Comparison of ENCODE assay signal across 22 cellular contexts in genomic region chr11:72824020-72824419, GRCh38. TPM values are rescaled to one million over a fixed set of nuclear protein-coding genes. Genes with fewer than 3 reads are reported as not detected.
DNase-seq lines count a peak whose midpoint lies in the region; ATAC-seq and TF ChIP-seq lines count a peak whose summit lies in the region.
"Had no signal": no experiment of that assay in that cellular context is flagged by ENCODE, and none has a peak within 500 bp of the region (broad histone marks: within the 10 kb centered on the region; RNA-seq: fewer than 3 reads in every experiment).

No MANE protein-coding gene starts in this region.

- H3K4me3 ChIP-seq in OCI-LY3 (ENCODE audit: low read length) (no peak overlapping the region), hepatocyte (no peak overlapping the region), heart right ventricle (no peak overlapping the region)
- H3K4me3 ChIP-seq: lung, skin epidermis, uterus had no signal

- H3K27me3 Mint-ChIP-seq in activated CD8-positive, alpha-beta T cell treated with anti-CD3 and anti-CD28 coated beads, Interleukin-2, amount 10 ng/mL, durations not matched to agents 7 days and 5 days (ENCODE audit: low read depth), result no peaks in the 10 kb centered on the region
- no peaks in the 10 kb centered on the region for H3K27me3 Mint-ChIP-seq in activated CD8-positive, alpha-beta T cell treated with anti-CD3 and anti-CD28 coated beads for 36 hours
- peaks cover 4 to 21% (median 6%) of the 10 kb centered on the region in 3 donors for H3K27me3 Mint-ChIP-seq in immature natural killer cell (ENCODE audit: low read depth in 3 of 3)
- H3K27me3 Mint-ChIP-seq in stimulated activated naive B cell treated with anti-CD40 and anti-IgM and Interleukin-4, amounts not matched to agents 10 μg/mL and 1 μg/mL and 100 μg/mL, for 72 hours, result no peaks in the 10 kb centered on the region
- H3K27me3 Mint-ChIP-seq: activated naive CD8-positive, alpha-beta T cell treated with anti-CD3 and anti-CD28 coated beads, Interleukin-2, amount 50 U/mL, for 24 hours had no signal

- WGBS in hepatocyte (ENCODE audit: low lambda C conversion rate, missing lambda C conversion rate), result 90% methylated on average over 7 of the region's 7 CpGs
- 79 to 88% methylated on average over 7 of the region's 7 CpGs for WGBS in heart right ventricle, 2 donors

- no peaks in the 10 kb centered on the region for H3K9me2 ChIP-seq in hepatocyte (replicated peaks; ENCODE audit: insufficient read depth)

- intact Hi-C loops in activated CD8-positive, alpha-beta T cell treated with anti-CD3 and anti-CD28 coated beads for 36 hours (cut with micrococcal nuclease), result no loop called here
- intact Hi-C loops in heart right ventricle (cut with DNase I), result no loop called here

- ATAC-seq in activated CD8-positive, alpha-beta T cell treated with anti-CD3 and anti-CD28 coated beads, Interleukin-2, amount 10 ng/mL, durations not matched to agents 7 days and 5 days, result no peak
- ATAC-seq in activated CD8-positive, alpha-beta T cell treated with anti-CD3 and anti-CD28 coated beads for 36 hours, result no peak
- no peak for ATAC-seq in stimulated activated naive B cell treated with anti-CD40 and anti-IgM and Interleukin-4, amounts not matched to agents 10 μg/mL and 1 μg/mL and 100 μg/mL, for 72 hours (replicated peaks)
- no peak for ATAC-seq in heart right ventricle
- ATAC-seq: activated naive CD8-positive, alpha-beta T cell treated with anti-CD3 and anti-CD28 coated beads, Interleukin-2, amount 50 U/mL, for 24 hours had no signal

- DNase-seq in activated CD8-positive, alpha-beta T cell treated with anti-CD3 and anti-CD28 coated beads, Interleukin-2, amount 10 ng/mL, durations not matched to agents 7 days and 5 days, result no peak
- no peak for DNase-seq in activated CD8-positive, alpha-beta T cell treated with anti-CD3 and anti-CD28 coated beads for 36 hours
- DNase-seq in immature natural killer cell (no peak), pons (ENCODE audit: low spot score) (no peak), hepatocyte (ENCODE audit: low spot score) (no peak), heart right ventricle (no peak)
- DNase-seq in stimulated activated naive B cell treated with anti-CD40 and anti-IgM and Interleukin-4, amounts not matched to agents 10 μg/mL and 1 μg/mL and 100 μg/mL, for 72 hours, result no peak
- DNase-seq: activated naive CD8-positive, alpha-beta T cell treated with anti-CD3 and anti-CD28 coated beads, Interleukin-2, amount 50 U/mL, for 24 hours; brain microvascular endothelial cell; dermis blood vessel endothelial cell; DMS153; NCI-H1105; NCI-H510A treated with DMSO at 0.1 percent for 48 hours; SHP77; stimulated activated CD4-positive, alpha-beta T cell treated with anti-CD3 and anti-CD28 coated beads, Interleukin-2, amount 100 ng/mL, for 48 hours had no signal

- H3K36me3 Mint-ChIP-seq in activated CD8-positive, alpha-beta T cell treated with anti-CD3 and anti-CD28 coated beads, Interleukin-2, amount 10 ng/mL, durations not matched to agents 7 days and 5 days (ENCODE audit: low read depth), result peaks cover 55% of the 10 kb centered on the region
- peaks cover 30% of the 10 kb centered on the region for H3K36me3 Mint-ChIP-seq in activated CD8-positive, alpha-beta T cell treated with anti-CD3 and anti-CD28 coated beads for 36 hours (ENCODE audit: low read depth)
- peaks cover 9 to 11% (median 10%) of the 10 kb centered on the region in 3 donors for H3K36me3 Mint-ChIP-seq in immature natural killer cell
- H3K36me3 Mint-ChIP-seq in stimulated activated naive B cell treated with anti-CD40 and anti-IgM and Interleukin-4, amounts not matched to agents 10 μg/mL and 1 μg/mL and 100 μg/mL, for 72 hours, result peaks cover 44 to 77% of the 10 kb centered on the region in 2 donors

- no peak for TF ChIP-seq CTCF in activated CD8-positive, alpha-beta T cell treated with anti-CD3 and anti-CD28 coated beads for 36 hours (IDR thresholded peaks at IDR 0.05)
- no peak for TF ChIP-seq CTCF in OCI-LY3 (IDR thresholded peaks at IDR 0.05; ENCODE audit: low read depth, low read length)
- TF ChIP-seq CTCF in hepatocyte (IDR thresholded peaks at IDR 0.05; ENCODE audit: poor library complexity), result no peak
- no peak for TF ChIP-seq CTCF in heart right ventricle (IDR thresholded peaks at IDR 0.05)

- peaks cover 32% of the 10 kb centered on the region for H3K4me1 ChIP-seq in OCI-LY3 (ENCODE audit: low read length)
- H3K4me1 ChIP-seq in hepatocyte (ENCODE audit: insufficient read depth), result peaks cover 11% of the 10 kb centered on the region
- peaks cover 8 to 37% (median 24%) of the 10 kb centered on the region in 9 donors for H3K4me1 ChIP-seq in heart right ventricle

- no peaks in the 10 kb centered on the region for H3K9me3 Mint-ChIP-seq in activated CD8-positive, alpha-beta T cell treated with anti-CD3 and anti-CD28 coated beads, Interleukin-2, amount 10 ng/mL, durations not matched to agents 7 days and 5 days (ENCODE audit: insufficient read depth)
- H3K9me3 Mint-ChIP-seq in activated CD8-positive, alpha-beta T cell treated with anti-CD3 and anti-CD28 coated beads for 36 hours, result no peaks in the 10 kb centered on the region
- no peaks in the 10 kb centered on the region for H3K9me3 Mint-ChIP-seq in immature natural killer cell
- H3K9me3 Mint-ChIP-seq in stimulated activated naive B cell treated with anti-CD40 and anti-IgM and Interleukin-4, amounts not matched to agents 10 μg/mL and 1 μg/mL and 100 μg/mL, for 72 hours, result no peaks in the 10 kb centered on the region
- H3K9me3 Mint-ChIP-seq: activated naive CD8-positive, alpha-beta T cell treated with anti-CD3 and anti-CD28 coated beads, Interleukin-2, amount 50 U/mL, for 24 hours; T-helper 1 cell treated with Interleukin-12 subunit alpha and Interleukin-12 subunit beta and Interleukin-4 antibody, amounts not matched to agents 30 μg/mL and 1 μg/mL, for 36 hours had no signal

- peaks cover 36% of the 10 kb centered on the region for H3K4me1 Mint-ChIP-seq in activated CD8-positive, alpha-beta T cell treated with anti-CD3 and anti-CD28 coated beads, Interleukin-2, amount 10 ng/mL, durations not matched to agents 7 days and 5 days (ENCODE audit: low read depth)
- H3K4me1 Mint-ChIP-seq in activated CD8-positive, alpha-beta T cell treated with anti-CD3 and anti-CD28 coated beads for 36 hours (ENCODE audit: low read depth), result peaks cover 19% of the 10 kb centered on the region
- H3K4me1 Mint-ChIP-seq in immature natural killer cell, result peaks cover 31 to 32% of the 10 kb centered on the region in 2 donors
- H3K4me1 Mint-ChIP-seq in stimulated activated naive B cell treated with anti-CD40 and anti-IgM and Interleukin-4, amounts not matched to agents 10 μg/mL and 1 μg/mL and 100 μg/mL, for 72 hours, result peaks cover 47 to 75% of the 10 kb centered on the region in 2 donors

- H4K20me1 ChIP-seq in OCI-LY3 (ENCODE audit: insufficient read depth, low read length) (peaks cover 22% of the 10 kb centered on the region; the same call in 1 of the 2 replicates), hepatocyte (ENCODE audit: insufficient read depth, poor library complexity, severe bottlenecking) (no peaks in the 10 kb centered on the region)

- no peaks in the 10 kb centered on the region for H3K27me3 ChIP-seq in OCI-LY3 (ENCODE audit: low read depth, low read length)
- H3K27me3 ChIP-seq in hepatocyte, result no peaks in the 10 kb centered on the region
- H3K27me3 ChIP-seq in heart right ventricle, result no peaks in the 10 kb centered on the region
- H3K27me3 ChIP-seq: brain microvascular endothelial cell, uterus had no signal

- H3K9ac ChIP-seq in OCI-LY3 (ENCODE audit: low read length), result no peak overlapping the region
- H3K9ac ChIP-seq: KMS-11 had no signal

- H3K36me3 ChIP-seq in OCI-LY3 (replicated peaks; ENCODE audit: low read depth, low read length), result peaks cover 26% of the 10 kb centered on the region
- no peaks in the 10 kb centered on the region for H3K36me3 ChIP-seq in hepatocyte (replicated peaks; ENCODE audit: insufficient read depth, low read depth)
- H3K36me3 ChIP-seq in heart right ventricle, result peaks cover 0 to 86% (median 0%) of the 10 kb centered on the region in 9 donors
- H3K36me3 ChIP-seq: brain microvascular endothelial cell, uterus had no signal

- H2AFZ ChIP-seq in OCI-LY3 (ENCODE audit: low read depth, low read length) (no peak overlapping the region), hepatocyte (no peak overlapping the region)

- no peaks in the 10 kb centered on the region for H3K9me3 ChIP-seq in OCI-LY3 (ENCODE audit: insufficient read depth, low read length)
- H3K9me3 ChIP-seq in hepatocyte (ENCODE audit: low read depth), result no peaks in the 10 kb centered on the region
- no peaks in the 10 kb centered on the region for H3K9me3 ChIP-seq in heart right ventricle
- H3K9me3 ChIP-seq: uterus had no signal

- H3K4me2 ChIP-seq in OCI-LY3 (ENCODE audit: low read length), result no peak overlapping the region
- no peak overlapping the region for H3K4me2 ChIP-seq in hepatocyte
- H3K4me2 ChIP-seq: KMS-11 had no signal

- peak overlapping the region; percentile 21 for H3K27ac ChIP-seq in OCI-LY3 (ENCODE audit: low read length)
- H3K27ac ChIP-seq in hepatocyte, result no peak overlapping the region
- peak overlapping the region in 1 of 10 donors; percentile 81 for H3K27ac ChIP-seq in heart right ventricle
- H3K27ac ChIP-seq: brain microvascular endothelial cell, KMS-11, uterus, VCaP had no signal

- peak overlapping the region; percentile 39 for H3K27ac Mint-ChIP-seq in activated CD8-positive, alpha-beta T cell treated with anti-CD3 and anti-CD28 coated beads, Interleukin-2, amount 10 ng/mL, durations not matched to agents 7 days and 5 days
- H3K27ac Mint-ChIP-seq in activated CD8-positive, alpha-beta T cell treated with anti-CD3 and anti-CD28 coated beads for 36 hours, result no peak overlapping the region
- peak overlapping the region in 4 of 6 donors; percentile 24 to 81 (median 65) for H3K27ac Mint-ChIP-seq in immature natural killer cell
- H3K27ac Mint-ChIP-seq in stimulated activated naive B cell treated with anti-CD40 and anti-IgM and Interleukin-4, amounts not matched to agents 10 μg/mL and 1 μg/mL and 100 μg/mL, for 72 hours, result peak overlapping the region; percentile 93
- H3K27ac Mint-ChIP-seq: T-helper 1 cell treated with Interleukin-12 subunit alpha and Interleukin-12 subunit beta and Interleukin-4 antibody, amounts not matched to agents 30 μg/mL and 1 μg/mL, for 36 hours had no signal

- H3K4me3 Mint-ChIP-seq in activated CD8-positive, alpha-beta T cell treated with anti-CD3 and anti-CD28 coated beads, Interleukin-2, amount 10 ng/mL, durations not matched to agents 7 days and 5 days, result no peak overlapping the region
- H3K4me3 Mint-ChIP-seq in activated CD8-positive, alpha-beta T cell treated with anti-CD3 and anti-CD28 coated beads for 36 hours, result no peak overlapping the region
- H3K4me3 Mint-ChIP-seq in immature natural killer cell, result no peak overlapping the region
- peak overlapping the region; percentile 39 to 47 for H3K4me3 Mint-ChIP-seq in stimulated activated naive B cell treated with anti-CD40 and anti-IgM and Interleukin-4, amounts not matched to agents 10 μg/mL and 1 μg/mL and 100 μg/mL, for 72 hours
- H3K4me3 Mint-ChIP-seq: T-helper 1 cell treated with Interleukin-12 subunit alpha and Interleukin-12 subunit beta and Interleukin-4 antibody, amounts not matched to agents 30 μg/mL and 1 μg/mL, for 36 hours had no signal

- H3K79me2 ChIP-seq in OCI-LY3 (ENCODE audit: low read length) (no peaks in the 10 kb centered on the region), hepatocyte (no peaks in the 10 kb centered on the region)

- CTCF ChIA-PET in activated CD8-positive, alpha-beta T cell treated with anti-CD3 and anti-CD28 coated beads, Interleukin-2, amount 10 ng/mL, durations not matched to agents 7 days and 5 days (lab: Charles Lee), result no interaction called here
- CTCF ChIA-PET in activated CD8-positive, alpha-beta T cell treated with anti-CD3 and anti-CD28 coated beads for 36 hours (lab: Charles Lee), result interaction anchor here (1.5 to 2.3 kb wide), 2 partner anchors 99 to 103 kb away, joined by 4 to 9 read pairs; no protein-coding TSS in a partner anchor

- POLR2A ChIA-PET in activated CD8-positive, alpha-beta T cell treated with anti-CD3 and anti-CD28 coated beads, Interleukin-2, amount 10 ng/mL, durations not matched to agents 7 days and 5 days (lab: Charles Lee), result no interaction called here
- POLR2A ChIA-PET in activated CD8-positive, alpha-beta T cell treated with anti-CD3 and anti-CD28 coated beads for 36 hours (lab: Charles Lee), result interaction anchor here (0.8 to 7.3 kb wide), 2 partner anchors 9 to 318 kb away, joined by 4 to 37 read pairs; partner anchors contain the start of genes ATG16L2 and FCHSD2

RNA-seq across cellular contexts. Expression of gene ATG16L2, which starts 9.8 kb away (rescaled TPM):
- total RNA-seq in activated CD8-positive, alpha-beta T cell treated with anti-CD3 and anti-CD28 coated beads, Interleukin-2, amount 10 ng/mL, durations not matched to agents 7 days and 5 days, result 100 to 1,000 TPM; 104 to 105 TPM
- total RNA-seq in activated CD8-positive, alpha-beta T cell treated with anti-CD3 and anti-CD28 coated beads for 36 hours, result 10 to 100 TPM; 70.8 to 71.4 TPM
- polyA plus RNA-seq in immature natural killer cell (10 to 100 TPM; 11.4 to 24.6 (median 18.7) TPM), hepatocyte (20.3 and 27.6 TPM in 2 replicates), heart right ventricle (10 to 100 TPM; 10.3 to 66.9 TPM)
- total RNA-seq in hepatocyte (8.2 and 11.5 TPM in 2 replicates), heart right ventricle (10 to 100 TPM in 7 of 10 donors, 1 to 10 TPM in 3; 8.0 to 23.9 (median 12.3) TPM)

RNA-seq across cellular contexts. Expression of gene STARD10, which starts 30.2 kb away (rescaled TPM):
- 1 to 10 TPM; 4.0 to 4.5 TPM for total RNA-seq in activated CD8-positive, alpha-beta T cell treated with anti-CD3 and anti-CD28 coated beads, Interleukin-2, amount 10 ng/mL, durations not matched to agents 7 days and 5 days
- total RNA-seq in activated CD8-positive, alpha-beta T cell treated with anti-CD3 and anti-CD28 coated beads for 36 hours, result 1 to 10 TPM; 8.1 to 8.6 TPM
- polyA plus RNA-seq in immature natural killer cell (10 to 100 TPM; 26.3 to 50.1 (median 35.6) TPM), hepatocyte (575 and 686 TPM in 2 replicates), heart right ventricle (100 to 1,000 TPM in 1 of 2 donors, 10 to 100 TPM in 1; 40.8 to 291 TPM)
- total RNA-seq in hepatocyte (290 and 390 TPM in 2 replicates), heart right ventricle (10 to 100 TPM; 36.1 to 97.9 (median 51.3) TPM)

Comparison
In these comparisons a context has a peak if more than half of its experiments do, and no peak if none do; other contexts are left out.
1. H3K4me3 Mint-ChIP-seq: peak in stimulated activated naive B cell treated with anti-CD40 and anti-IgM and Interleukin-4, amounts not matched to agents 10 μg/mL and 1 μg/mL and 100 μg/mL, for 72 hours (2 of 2); none in activated CD8-positive, alpha-beta T cell treated with anti-CD3 and anti-CD28 coated beads, Interleukin-2, amount 10 ng/mL, durations not matched to agents 7 days and 5 days (single experiment), activated CD8-positive, alpha-beta T cell treated with anti-CD3 and anti-CD28 coated beads for 36 hours (single experiment) and immature natural killer cell (0 of 5).